Comparison of ENCODE assay signal across 21 cellular contexts in genomic region chr10:62011558-62011957, GRCh38.
A peak's percentile ranks its signal among the peaks of the same experiment; 100 is the strongest.
DNase-seq lines count a peak whose midpoint lies in the region; ATAC-seq and TF ChIP-seq lines count a peak whose summit lies in the region.
"Had no signal": no experiment of that assay in that cellular context is flagged by ENCODE, and none has a peak within 500 bp of the region (broad histone marks: within the 10 kb centered on the region; RNA-seq: fewer than 3 reads in every experiment).

No MANE protein-coding gene starts in this region.

- no peaks in the 10 kb centered on the region for H3K9me3 Mint-ChIP-seq in activated T-cell treated with anti-CD3 and anti-CD28 coated beads, Interleukin-2, amount 50 U/mL, for 72 hours
- H3K9me3 Mint-ChIP-seq: activated naive CD4-positive, alpha-beta T cell treated with anti-CD3 and anti-CD28 coated beads, Interleukin-2, amount 10 ng/mL, durations not matched to agents 7 days and 5 days; naive thymus-derived CD4-positive, alpha-beta T cell had no signal

- H4K8ac ChIP-seq in mesendoderm (ENCODE audit: low read depth, low read length) = no peak overlapping the region

- H2BK5ac ChIP-seq in mesendoderm (ENCODE audit: low read length) = no peak overlapping the region

- H3K4me2 ChIP-seq in SU-DHL-6 (ENCODE audit: low read depth, low read length, poor library complexity, severe bottlenecking) (no peak overlapping the region), mesendoderm (ENCODE audit: low read length) (no peak overlapping the region)
- H3K4me2 ChIP-seq: A549 had no signal

- peaks cover 24% of the 10 kb centered on the region for H3F3A ChIP-seq in SU-DHL-6 (ENCODE audit: insufficient read depth)

- no peaks in the 10 kb centered on the region for H3K27me3 Mint-ChIP-seq in activated T-cell treated with anti-CD3 and anti-CD28 coated beads, Interleukin-2, amount 50 U/mL, for 72 hours (ENCODE audit: low read depth)
- H3K27me3 Mint-ChIP-seq: activated CD4-positive, alpha-beta T cell treated with anti-CD3 and anti-CD28 coated beads for 36 hours; activated naive CD4-positive, alpha-beta T cell treated with anti-CD3 and anti-CD28 coated beads, Interleukin-2, amount 10 ng/mL, durations not matched to agents 7 days and 5 days; naive thymus-derived CD4-positive, alpha-beta T cell had no signal

- H3K79me1 ChIP-seq in mesendoderm (ENCODE audit: low read length) = no peaks in the 10 kb centered on the region

- H3K27me3 ChIP-seq in SU-DHL-6 (ENCODE audit: low read length) = no peaks in the 10 kb centered on the region
- no peaks in the 10 kb centered on the region for H3K27me3 ChIP-seq in left lung
- no peaks in the 10 kb centered on the region for H3K27me3 ChIP-seq in upper lobe of right lung
- H3K27me3 ChIP-seq in mesendoderm (ENCODE audit: insufficient read depth, low read length, poor library complexity) = no peaks in the 10 kb centered on the region

- no peak overlapping the region for H3K4me3 Mint-ChIP-seq in activated T-cell treated with anti-CD3 and anti-CD28 coated beads, Interleukin-2, amount 50 U/mL, for 72 hours
- H3K4me3 Mint-ChIP-seq: activated CD4-positive, alpha-beta T cell treated with anti-CD3 and anti-CD28 coated beads for 36 hours; activated naive CD4-positive, alpha-beta T cell treated with anti-CD3 and anti-CD28 coated beads, Interleukin-2, amount 10 ng/mL, durations not matched to agents 7 days and 5 days; CD14-positive monocyte; naive thymus-derived CD4-positive, alpha-beta T cell had no signal

- no peak overlapping the region for H3K4ac ChIP-seq in mesendoderm (ENCODE audit: low read depth, low read length)

- no peak for ATAC-seq in activated T-cell treated with anti-CD3 and anti-CD28 coated beads, Interleukin-2, amount 50 U/mL, for 72 hours (replicated peaks in 1 of 2)
- ATAC-seq in left lung (peak; percentile 94), upper lobe of right lung (peak; percentile 91), HG03196 (IDR thresholded peaks at IDR 0.05; ENCODE audit: unreplicated experiment) (no peak)
- ATAC-seq: A549; activated CD4-positive, alpha-beta T cell treated with anti-CD3 and anti-CD28 coated beads for 36 hours; HepG2; naive thymus-derived CD4-positive, alpha-beta T cell had no signal

- no peak overlapping the region for H3K23ac ChIP-seq in mesendoderm (ENCODE audit: low read length)

- intact Hi-C loops in left lung (cut with DNase I) = no loop called here
- intact Hi-C loops in upper lobe of right lung (cut with DNase I) = no loop called here

- no peak overlapping the region for H2BK120ac ChIP-seq in mesendoderm (ENCODE audit: low read depth, low read length)

- TF ChIP-seq CTCF in SU-DHL-6 (IDR thresholded peaks at IDR 0.05; ENCODE audit: insufficient read depth, low read length, poor library complexity, severe bottlenecking) (no peak), left lung (IDR thresholded peaks at IDR 0.05) (no peak), upper lobe of right lung (IDR thresholded peaks at IDR 0.05) (no peak)

- H3K79me2 ChIP-seq in SU-DHL-6 (ENCODE audit: insufficient read depth, low read length) (peaks cover 59% of the 10 kb centered on the region), mesendoderm (ENCODE audit: control insufficient read depth, insufficient read depth, low read length) (no peaks in the 10 kb centered on the region)

- H3K36me3 ChIP-seq in SU-DHL-6 (ENCODE audit: low read length) (peaks cover 7% of the 10 kb centered on the region; the same call in 1 of the 2 replicates), left lung (peaks cover 0 to 4% of the 10 kb centered on the region in 2 donors), upper lobe of right lung (no peaks in the 10 kb centered on the region), mesendoderm (ENCODE audit: control insufficient read depth, insufficient read depth, low read length) (no peaks in the 10 kb centered on the region)

- H3K18ac ChIP-seq in mesendoderm (ENCODE audit: low read length) = no peak overlapping the region

- no peaks in the 10 kb centered on the region for H3K9me2 ChIP-seq in SU-DHL-6 (replicated peaks; ENCODE audit: insufficient read depth, low read length)

- peak overlapping the region; percentile 52 for H3K27ac ChIP-seq in SU-DHL-6 (ENCODE audit: low read depth, low read length)
- no peak overlapping the region for H3K27ac ChIP-seq in left lung
- peak overlapping the region; percentile 32 for H3K27ac ChIP-seq in upper lobe of right lung
- no peak overlapping the region for H3K27ac ChIP-seq in mesendoderm (ENCODE audit: low read depth, low read length)
- H3K27ac ChIP-seq: A549, epithelial cell of prostate had no signal

- H3K4me1 ChIP-seq in left lung (peaks cover 6 to 7% of the 10 kb centered on the region in 2 donors), upper lobe of right lung (peaks cover 11% of the 10 kb centered on the region), mesendoderm (ENCODE audit: control insufficient read depth, low read depth, low read length) (no peaks in the 10 kb centered on the region)
- H3K4me1 ChIP-seq: A549 had no signal

- H3K4me3 ChIP-seq in SU-DHL-6 (ENCODE audit: insufficient read depth, low read length, poor library complexity, severe bottlenecking) (no peak overlapping the region), left lung (no peak overlapping the region), upper lobe of right lung (no peak overlapping the region), mesendoderm (ENCODE audit: low read length) (no peak overlapping the region)
- H3K4me3 ChIP-seq: A549 had no signal

- peaks cover 47% of the 10 kb centered on the region for H3K4me1 Mint-ChIP-seq in activated T-cell treated with anti-CD3 and anti-CD28 coated beads, Interleukin-2, amount 50 U/mL, for 72 hours (ENCODE audit: low read depth)

- no peak overlapping the region for H2AFZ ChIP-seq in SU-DHL-6 (ENCODE audit: low read depth, low read length, severe bottlenecking)

- H4K20me1 ChIP-seq in SU-DHL-6 (ENCODE audit: low read depth, low read length) = no peaks in the 10 kb centered on the region

- H3K36me3 Mint-ChIP-seq in activated T-cell treated with anti-CD3 and anti-CD28 coated beads, Interleukin-2, amount 50 U/mL, for 72 hours (ENCODE audit: insufficient read depth in 2 of 2) = peaks cover 9 to 55% of the 10 kb centered on the region in 2 donors

- no peak overlapping the region for H2BK15ac ChIP-seq in mesendoderm (replicated peaks; ENCODE audit: low read depth)

- no peak overlapping the region for H3K9ac ChIP-seq in SU-DHL-6 (ENCODE audit: low read length)
- no peak overlapping the region for H3K9ac ChIP-seq in mesendoderm (ENCODE audit: low read length)

- DNase-seq in activated T-cell treated with anti-CD3 and anti-CD28 coated beads, Interleukin-2, amount 50 U/mL, for 72 hours = no peak
- no peak for DNase-seq in activated T-cell treated with anti-CD3 and anti-CD28 coated beads, Interleukin-2, amount 50 U/mL, for 1 hour
- DNase-seq in left lung = no peak
- no peak for DNase-seq in upper lobe of right lung
- DNase-seq in mesendoderm = no peak
- DNase-seq in NCI-H774 (lab: John Stamatoyannopoulos, UW) = no peak
- DNase-seq: activated CD4-positive, alpha-beta T cell treated with anti-CD3 and anti-CD28 coated beads for 36 hours; activated CD8-positive, alpha-beta memory T cell treated with anti-CD3 and anti-CD28 coated beads, Interleukin-2, amount 50 U/mL, for 48 hours; activated naive CD4-positive, alpha-beta T cell treated with anti-CD3 and anti-CD28 coated beads, Interleukin-2, amount 10 ng/mL, durations not matched to agents 7 days and 5 days; cortex of kidney; naive thymus-derived CD4-positive, alpha-beta T cell; NCI-H2081; OCI-M1; posterior cingulate gyrus; T-helper 9 cell had no signal

- WGBS in mesendoderm (ENCODE audit: extremely low coverage, insufficient coverage, low lambda C conversion rate) = no CpG with 5 or more reads among the region's 5 CpGs

- H2AK5ac ChIP-seq in mesendoderm (ENCODE audit: low read length) = no peak overlapping the region

- H3K27ac Mint-ChIP-seq in activated T-cell treated with anti-CD3 and anti-CD28 coated beads, Interleukin-2, amount 50 U/mL, for 72 hours = peak overlapping the region; percentile 22
- H3K27ac Mint-ChIP-seq: activated CD4-positive, alpha-beta T cell treated with anti-CD3 and anti-CD28 coated beads for 36 hours had no signal

- H4K5ac ChIP-seq in mesendoderm (ENCODE audit: low read length) = no peak overlapping the region

- H3K9me3 ChIP-seq in SU-DHL-6 (ENCODE audit: insufficient read depth, low read length) (no peaks in the 10 kb centered on the region), left lung (no peaks in the 10 kb centered on the region), upper lobe of right lung (no peaks in the 10 kb centered on the region)
- H3K9me3 ChIP-seq: A549 had no signal

- no peak overlapping the region for H3K56ac ChIP-seq in mesendoderm (ENCODE audit: low read length)

Comparison
In these comparisons a context has a peak if more than half of its experiments do, and no peak if none do; other contexts are left out.
1. ATAC-seq: peak in left lung (single experiment) and upper lobe of right lung (single experiment); none in activated T-cell treated with anti-CD3 and anti-CD28 coated beads, Interleukin-2, amount 50 U/mL, for 72 hours (0 of 2) and HG03196 (single experiment).
2. H3K27ac ChIP-seq: peak in SU-DHL-6 (single experiment) and upper lobe of right lung (single experiment); none in left lung (0 of 2) and mesendoderm (single experiment).